8 cellular contexts compared by ENCODE assay signal in the genomic region with DNA sequence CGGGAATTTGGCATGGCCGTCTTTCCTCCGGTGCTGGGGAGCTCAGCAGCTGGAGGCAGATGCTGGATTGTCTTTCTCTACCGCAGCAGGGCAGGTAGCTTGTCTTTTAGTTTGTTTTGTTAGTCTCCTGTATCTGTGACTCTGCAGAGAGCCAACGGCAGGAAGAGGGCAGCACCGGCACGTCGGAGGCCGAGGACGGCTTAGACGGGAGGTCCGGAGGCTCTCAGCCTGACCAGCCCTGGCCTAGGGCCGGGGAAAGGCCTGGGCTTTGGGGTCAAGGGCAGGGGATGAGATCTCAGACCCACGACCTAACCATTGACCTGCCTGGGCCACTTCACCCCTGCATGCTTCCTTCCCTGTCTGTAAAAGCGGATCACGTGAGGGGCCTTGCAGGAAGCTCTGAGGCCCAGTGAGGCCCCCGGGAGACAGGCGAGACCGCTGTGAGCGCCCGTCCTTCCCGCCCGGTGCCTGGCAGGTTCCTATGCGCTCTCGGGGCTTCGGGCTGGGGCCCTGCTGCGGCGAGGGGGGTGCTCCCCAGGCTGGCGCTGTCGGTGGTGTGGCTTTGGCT.
DNase-seq lines count a peak whose midpoint lies in the region; ATAC-seq, FAIRE-seq and TF ChIP-seq lines count a peak whose summit lies in the region.

No MANE protein-coding gene starts in this region.

- H3K9me1 ChIP-seq in IMR-90 (ENCODE audit: insufficient read depth, low read length): no peaks in the 10 kb centered on the region

- H3K14ac ChIP-seq in IMR-90 (replicated peaks; ENCODE audit: low read depth, low read length): no peak overlapping the region
- no peak overlapping the region for H3K14ac ChIP-seq in H1 (ENCODE audit: insufficient read length)

- no peak overlapping the region for H2BK15ac ChIP-seq in IMR-90 (ENCODE audit: low read depth, low read length)
- H2BK15ac ChIP-seq in H1 (ENCODE audit: low read length): peak overlapping the region; percentile 29; the same call in 1 of the 2 replicates
- no peak overlapping the region for H2BK15ac ChIP-seq in mesendoderm (replicated peaks; ENCODE audit: low read depth)

- H3K56ac ChIP-seq in IMR-90 (ENCODE audit: extremely low read depth, insufficient read depth, low read length) (no peak overlapping the region), H1 (replicated peaks; ENCODE audit: insufficient read length, low read depth, low read length) (no peak overlapping the region), mesendoderm (ENCODE audit: low read length) (no peak overlapping the region)

- H3K79me1 ChIP-seq in IMR-90 (ENCODE audit: low read depth in 1 of 2, low read length in 2 of 2) (no peaks in the 10 kb centered on the region), H1 (ENCODE audit: low read depth, low read length) (no peaks in the 10 kb centered on the region), mesendoderm (ENCODE audit: low read length) (no peaks in the 10 kb centered on the region)

- no peak for ATAC-seq in IMR-90 (ENCODE audit: low read depth)

- H3K79me2 ChIP-seq in H1 (ENCODE audit: control insufficient read depth in 1 of 2, insufficient read depth in 2 of 2, low read length in 2 of 2) (no peaks in the 10 kb centered on the region), mesendoderm (ENCODE audit: control insufficient read depth, insufficient read depth, low read length) (no peaks in the 10 kb centered on the region)

- no peak overlapping the region for H3K9ac ChIP-seq in IMR-90 (ENCODE audit: low read depth, low read length)
- no peak overlapping the region for H3K9ac ChIP-seq in H1 (replicated peaks in 1 of 4; ENCODE audit: extremely low read depth in 1 of 4, low read depth in 3 of 4, low read length in 3 of 4)
- peak overlapping the region; percentile 6 for H3K9ac ChIP-seq in mesendoderm (ENCODE audit: low read length)

- TF ChIP-seq RAD21 in IMR-90 (IDR thresholded peaks at IDR 0.05; ENCODE audit: low read length): no peak
- TF ChIP-seq RAD21 in H1 (IDR thresholded peaks at IDR 0.05 in 1 of 2, conservative IDR thresholded peaks at IDR 0.05 in 1 of 2; ENCODE audit: low read depth in 2 of 2, low read length in 2 of 2): peak; percentile 58 to 69

- no TSS peak for BruUV-seq in IMR-90 (replicated peaks; lab: Mats Ljungman, UMichigan)

- no peak overlapping the region for H3K23ac ChIP-seq in IMR-90 (ENCODE audit: low read depth, low read length)
- no peak overlapping the region for H3K23ac ChIP-seq in H1 (ENCODE audit: insufficient read length)
- H3K23ac ChIP-seq in mesendoderm (ENCODE audit: low read length): no peak overlapping the region

- FAIRE-seq in H1 (lab: Jason Lieb, UNC): no peak

- no peak overlapping the region for H2BK20ac ChIP-seq in IMR-90 (ENCODE audit: low read depth, low read length)
- no peak overlapping the region for H2BK20ac ChIP-seq in H1 (ENCODE audit: low read length)

- H4K8ac ChIP-seq in IMR-90 (ENCODE audit: low read depth in 2 of 2, low read length in 2 of 2) (no peak overlapping the region), H1 (ENCODE audit: extremely low read depth, insufficient read depth, low read length) (no peak overlapping the region), mesendoderm (ENCODE audit: low read depth, low read length) (no peak overlapping the region)

- intact Hi-C loops in IMR-90 (cut with micrococcal nuclease): loop anchor here (5.0 to 10.0 kb wide), 2 partner anchors 258 to 450 kb away; a partner anchor contains a TSS

- H3K23me2 ChIP-seq in H1 (ENCODE audit: low read depth, low read length): no peaks in the 10 kb centered on the region

- no peaks in the 10 kb centered on the region for H3K36me3 ChIP-seq in IMR-90 (ENCODE audit: control insufficient read depth, insufficient read depth, low read length)
- no peaks in the 10 kb centered on the region for H3K36me3 ChIP-seq in H1 (ENCODE audit: control insufficient read depth in 2 of 4, insufficient read depth in 4 of 4, low read length in 3 of 4)
- no peaks in the 10 kb centered on the region for H3K36me3 ChIP-seq in mesendoderm (ENCODE audit: control insufficient read depth, insufficient read depth, low read length)

- no peak overlapping the region for H2AFZ ChIP-seq in IMR-90 (replicated peaks; ENCODE audit: low read length, poor library complexity)
- no peak overlapping the region for H2AFZ ChIP-seq in H1 (ENCODE audit: low read length)

- CTCF ChIA-PET in IMR-90 (lab: Yijun Ruan, JAX) (interaction anchor here (2.0 kb wide), 1 partner anchor 207 kb away, joined by 8 read pairs; no protein-coding TSS in a partner anchor), H1 (lab: Charles Lee; ENCODE audit: partially characterized antibody) (interaction anchor here (0.6 to 38.0 kb wide), 13 partner anchors 12 to 222 kb away, joined by 3 to 681 read pairs (median 4); a partner anchor contains a TSS)

- no peak for TF ChIP-seq EP300 in H1 (IDR thresholded peaks at IDR 0.05; ENCODE audit: borderline replicate concordance in 1 of 2, low read depth in 2 of 2, low read length in 2 of 2)

- in situ Hi-C loops in IMR-90 (cut with MboI; ENCODE audit: low sequenced_read_pairs): loop anchor here (25.0 kb wide), 1 partner anchor 453 kb away; no protein-coding TSS in a partner anchor

- H3K4ac ChIP-seq in IMR-90 (ENCODE audit: low read depth, low read length) (no peak overlapping the region), H1 (replicated peaks; ENCODE audit: insufficient read length, low read depth, low read length) (no peak overlapping the region), mesendoderm (ENCODE audit: low read depth, low read length) (no peak overlapping the region)

- H4K91ac ChIP-seq in IMR-90 (ENCODE audit: insufficient read depth, low read depth, low read length) (no peak overlapping the region), H1 (replicated peaks; ENCODE audit: insufficient read length, low read length) (no peak overlapping the region)

- H2AK9ac ChIP-seq in IMR-90 (replicated peaks; ENCODE audit: low read depth, low read length, poor library complexity): peak overlapping the region; percentile 13

- no peak overlapping the region for H3K4me3 ChIP-seq in IMR-90 (ENCODE audit: insufficient read depth, low read depth, low read length)
- H3K4me3 ChIP-seq in H1 (ENCODE audit: extremely low read depth in 1 of 4, insufficient read depth in 2 of 4, low read depth in 3 of 4, low read length in 4 of 4): no peak overlapping the region
- H3K4me3 ChIP-seq in mesendoderm (ENCODE audit: low read length): no peak overlapping the region

- H2BK5ac ChIP-seq in IMR-90 (ENCODE audit: low read depth, low read length, poor library complexity, severe bottlenecking) (no peak overlapping the region), H1 (ENCODE audit: low read depth, low read length) (no peak overlapping the region; the same call in 1 of the 2 replicates), mesendoderm (ENCODE audit: low read length) (no peak overlapping the region)

- no peak overlapping the region for H2AK5ac ChIP-seq in IMR-90 (ENCODE audit: low read depth, low read length)
- no peak overlapping the region for H2AK5ac ChIP-seq in H1 (ENCODE audit: low read depth, low read length)
- H2AK5ac ChIP-seq in mesendoderm (ENCODE audit: low read length): no peak overlapping the region

- POLR2A ChIA-PET in IMR-90 (lab: Charles Lee; ENCODE audit: unreplicated experiment): no interaction called here
- POLR2A ChIA-PET in H1 (lab: Charles Lee; ENCODE audit: partially characterized antibody): no interaction called here

- H4K20me1 ChIP-seq in IMR-90 (ENCODE audit: insufficient read depth, low read length) (no peaks in the 10 kb centered on the region), H1 (replicated peaks in 1 of 2; ENCODE audit: control insufficient read depth in 1 of 2, insufficient read depth in 2 of 2, low read length in 2 of 2) (peaks cover 0 to 1% of the 10 kb centered on the region in 2 experiments)

- H2BK120ac ChIP-seq in IMR-90 (ENCODE audit: low read depth, low read length): no peak overlapping the region
- no peak overlapping the region for H2BK120ac ChIP-seq in H1 (replicated peaks; ENCODE audit: low read depth, low read length)
- no peak overlapping the region for H2BK120ac ChIP-seq in mesendoderm (ENCODE audit: low read depth, low read length)

- H4K5ac ChIP-seq in IMR-90 (ENCODE audit: low read depth, low read length): no peak overlapping the region
- H4K5ac ChIP-seq in H1 (ENCODE audit: insufficient read length, low read depth, low read length): no peak overlapping the region
- no peak overlapping the region for H4K5ac ChIP-seq in mesendoderm (ENCODE audit: low read length)

- TF ChIP-seq POLR2A in IMR-90 (IDR thresholded peaks at IDR 0.05; ENCODE audit: low read depth, low read length): no peak
- no peak for TF ChIP-seq POLR2A in H1 (IDR thresholded peaks at IDR 0.05; ENCODE audit: control extremely low read depth in 1 of 2, low read depth in 2 of 2, low read length in 2 of 2)

- 73% methylated on average over 10 of the region's 30 CpGs; no CpG with 5 or more reads in 1 of the 2 experiments for WGBS in IMR-90 (ENCODE audit: extremely low coverage in 2 of 2, insufficient read length in 1 of 2), 2 experiments
- WGBS in H1 (ENCODE audit: extremely low coverage in 1 of 2, insufficient coverage in 1 of 2, insufficient read length in 1 of 2, insufficient replicate concordance in 2 of 2, low coverage in 1 of 2, low lambda C conversion rate in 2 of 2, missing lambda C conversion rate in 1 of 2), 2 experiments: 84% methylated on average over 30 of the region's 30 CpGs; no CpG with 5 or more reads in 1 of the 2 experiments
- no CpG with 5 or more reads among the region's 30 CpGs for WGBS in mesendoderm (ENCODE audit: extremely low coverage, insufficient coverage, low lambda C conversion rate)

- H3K4me2 ChIP-seq in IMR-90 (ENCODE audit: low read depth, low read length): no peak overlapping the region
- H3K4me2 ChIP-seq in H1 (ENCODE audit: insufficient read depth in 1 of 2, low read depth in 2 of 2, low read length in 2 of 2): no peak overlapping the region
- no peak overlapping the region for H3K4me2 ChIP-seq in mesendoderm (ENCODE audit: low read length)

- H3K9me3 ChIP-seq in IMR-90 (ENCODE audit: control insufficient read depth, insufficient read depth, low read length) (no peaks in the 10 kb centered on the region), H1 (ENCODE audit: insufficient read depth in 2 of 2, low read depth in 1 of 2, low read length in 1 of 2) (no peaks in the 10 kb centered on the region)

- H3K18ac ChIP-seq in IMR-90 (ENCODE audit: low read depth, low read length) (no peak overlapping the region), H1 (ENCODE audit: extremely low read depth, low read length) (no peak overlapping the region), mesendoderm (ENCODE audit: low read length) (no peak overlapping the region)

- DNase-seq in CD1c-positive myeloid dendritic cell (ENCODE audit: extremely low spot score) (peak; percentile 50), IMR-90 (no peak), H1 (ENCODE audit: low read depth in 1 of 2, low spot score in 2 of 2) (no peak), mesendoderm (peak; percentile 51), SKM-1 treated with dmso at 0.1 percent for 144 hours (lab: John Stamatoyannopoulos, UW; ENCODE audit: unreplicated experiment) (no peak), occipital lobe (lab: John Stamatoyannopoulos, UW) (no peak), NCI-H1105 (lab: John Stamatoyannopoulos, UW) (no peak), NCI-H510A treated with DMSO at 0.1 percent for 48 hours (lab: John Stamatoyannopoulos, UW) (no peak)

- H3K27ac ChIP-seq in IMR-90 (ENCODE audit: insufficient read depth, low read length) (no peak overlapping the region), H1 (ENCODE audit: low read depth, low read length) (no peak overlapping the region), mesendoderm (ENCODE audit: low read depth, low read length) (no peak overlapping the region)

- dilution Hi-C loops in IMR-90 (cut with HindIII; ENCODE audit: low sequenced_read_pairs, unreplicated experiment): no loop called here

- TF ChIP-seq CTCF in IMR-90 (conservative IDR thresholded peaks at IDR 0.05; ENCODE audit: low read depth, low read length) (0 out of 2 replicates have a peak, but pooled peaks have one; percentile 20), H1 (IDR thresholded peaks at IDR 0.05; ENCODE audit: control extremely low read depth in 1 of 3, insufficient read depth in 1 of 3, low read depth in 1 of 3, low read length in 3 of 3) (peak; percentile 42 to 56 (median 51); a peak in 3 of 4 replicates)

- H3K4me1 ChIP-seq in IMR-90 (ENCODE audit: control insufficient read depth, insufficient read depth, low read length) (no peaks in the 10 kb centered on the region), H1 (replicated peaks in 1 of 4; ENCODE audit: control insufficient read depth in 3 of 4, insufficient read depth in 4 of 4, low read length in 3 of 4) (peaks cover 0 to 20% (median 9%) of the 10 kb centered on the region in 4 experiments; a peak in 5 of 7 replicates), mesendoderm (ENCODE audit: control insufficient read depth, low read depth, low read length) (peaks cover 2% of the 10 kb centered on the region)

- H2BK12ac ChIP-seq in H1 (ENCODE audit: low read depth, low read length): no peak overlapping the region

- no peaks in the 10 kb centered on the region; the same call in 1 of the 2 replicates for H3K27me3 ChIP-seq in IMR-90 (ENCODE audit: control insufficient read depth, insufficient read depth, low read length)
- no peaks in the 10 kb centered on the region for H3K27me3 ChIP-seq in H1 (replicated peaks in 1 of 4; ENCODE audit: control insufficient read depth in 3 of 4, extremely low read depth in 1 of 4, insufficient read depth in 3 of 4, low read length in 3 of 4)
- H3K27me3 ChIP-seq in mesendoderm (ENCODE audit: insufficient read depth, low read length, poor library complexity): no peaks in the 10 kb centered on the region

Comparison
In these comparisons a context has a peak if more than half of its experiments do, and no peak if none do; other contexts are left out.
1. DNase-seq: peak in CD1c-positive myeloid dendritic cell (single experiment) and mesendoderm (single experiment); none in IMR-90 (single experiment), H1 (0 of 2), SKM-1 treated with dmso at 0.1 percent for 144 hours (single experiment), occipital lobe (single experiment), NCI-H1105 (single experiment) and NCI-H510A treated with DMSO at 0.1 percent for 48 hours (single experiment).